Comparison of ENCODE assay signal across 1 cellular context in genomic region chr7:134058980-134059379, GRCh38.
TF ChIP-seq lines count a peak whose summit lies in the region.

No MANE protein-coding gene starts in this region.

TF ChIP-seq in HepG2, 621 proteins besides CTCF, POLR2A, EP300 and RAD21 (continued from another document):
- TF ChIP-seq, protein P1, sequence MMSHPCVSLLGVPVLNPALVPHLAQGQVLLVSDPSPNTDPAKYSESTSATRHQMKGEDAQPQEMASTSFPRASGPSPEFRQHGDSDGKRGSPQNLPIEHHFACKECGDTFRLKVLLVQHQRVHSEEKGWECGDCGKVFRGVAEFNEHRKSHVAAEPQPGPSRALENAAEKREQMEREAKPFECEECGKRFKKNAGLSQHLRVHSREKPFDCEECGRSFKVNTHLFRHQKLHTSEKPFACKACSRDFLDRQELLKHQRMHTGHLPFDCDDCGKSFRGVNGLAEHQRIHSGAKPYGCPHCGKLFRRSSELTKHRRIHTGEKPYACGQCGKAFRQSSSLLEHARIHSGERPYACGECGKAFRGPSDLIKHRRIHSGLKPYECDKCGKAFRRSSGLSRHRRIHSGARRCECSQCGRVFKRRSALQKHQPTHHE (CRISPR knock-in tag; IDR thresholded peaks at IDR 0.05; ENCODE audit: borderline replicate concordance), result no peak
